In the genomic region with DNA sequence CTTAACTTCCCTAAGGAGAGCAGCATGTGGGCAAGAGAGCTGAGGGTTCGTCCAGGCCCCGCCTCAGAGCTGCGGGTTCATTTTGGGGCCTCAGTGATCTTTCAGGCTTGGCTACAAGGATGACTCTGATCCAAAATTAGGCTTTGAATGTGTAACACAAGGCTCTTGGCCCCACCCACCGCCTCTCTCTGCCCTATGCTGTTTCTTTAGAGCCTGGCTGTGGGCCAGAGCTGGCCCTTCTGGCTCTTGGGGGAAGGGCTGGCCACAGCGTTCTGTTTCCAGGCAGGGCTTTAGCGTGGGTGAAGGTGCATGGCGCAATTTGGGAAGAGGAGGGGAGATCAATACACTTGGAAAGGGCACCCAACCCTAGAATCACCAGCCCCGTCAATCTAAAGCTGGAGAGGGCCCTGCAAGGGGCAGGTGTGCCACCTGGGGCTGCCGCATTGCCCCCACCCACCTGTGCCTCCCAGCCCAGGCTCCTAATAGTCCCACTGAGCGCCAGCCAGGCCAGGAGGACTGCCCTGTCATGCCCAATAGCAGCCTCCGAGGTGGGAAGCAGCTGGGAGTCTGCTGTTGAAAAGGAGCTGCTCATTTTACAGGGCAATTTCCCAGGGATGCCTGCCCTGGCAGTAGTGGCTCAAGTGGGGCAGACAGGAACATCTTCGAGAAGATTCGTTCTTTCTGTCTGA, we compare ENCODE assay signal across 1 cellular context.
TF ChIP-seq lines count a peak whose summit lies in the region.

No MANE protein-coding gene starts in this region.

TF ChIP-seq in HEK293, 187 proteins besides CTCF, POLR2A, EP300 and RAD21 (continued from another document and continues in another):
- TF ChIP-seq, protein P1, sequence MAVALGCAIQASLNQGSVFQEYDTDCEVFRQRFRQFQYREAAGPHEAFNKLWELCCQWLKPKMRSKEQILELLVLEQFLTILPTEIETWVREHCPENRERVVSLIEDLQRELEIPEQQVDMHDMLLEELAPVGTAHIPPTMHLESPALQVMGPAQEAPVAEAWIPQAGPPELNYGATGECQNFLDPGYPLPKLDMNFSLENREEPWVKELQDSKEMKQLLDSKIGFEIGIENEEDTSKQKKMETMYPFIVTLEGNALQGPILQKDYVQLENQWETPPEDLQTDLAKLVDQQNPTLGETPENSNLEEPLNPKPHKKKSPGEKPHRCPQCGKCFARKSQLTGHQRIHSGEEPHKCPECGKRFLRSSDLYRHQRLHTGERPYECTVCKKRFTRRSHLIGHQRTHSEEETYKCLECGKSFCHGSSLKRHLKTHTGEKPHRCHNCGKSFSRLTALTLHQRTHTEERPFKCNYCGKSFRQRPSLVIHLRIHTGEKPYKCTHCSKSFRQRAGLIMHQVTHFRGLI (tag by site-specific recombination; IDR thresholded peaks at IDR 0.05), result no peak
- TF ChIP-seq, protein P2, sequence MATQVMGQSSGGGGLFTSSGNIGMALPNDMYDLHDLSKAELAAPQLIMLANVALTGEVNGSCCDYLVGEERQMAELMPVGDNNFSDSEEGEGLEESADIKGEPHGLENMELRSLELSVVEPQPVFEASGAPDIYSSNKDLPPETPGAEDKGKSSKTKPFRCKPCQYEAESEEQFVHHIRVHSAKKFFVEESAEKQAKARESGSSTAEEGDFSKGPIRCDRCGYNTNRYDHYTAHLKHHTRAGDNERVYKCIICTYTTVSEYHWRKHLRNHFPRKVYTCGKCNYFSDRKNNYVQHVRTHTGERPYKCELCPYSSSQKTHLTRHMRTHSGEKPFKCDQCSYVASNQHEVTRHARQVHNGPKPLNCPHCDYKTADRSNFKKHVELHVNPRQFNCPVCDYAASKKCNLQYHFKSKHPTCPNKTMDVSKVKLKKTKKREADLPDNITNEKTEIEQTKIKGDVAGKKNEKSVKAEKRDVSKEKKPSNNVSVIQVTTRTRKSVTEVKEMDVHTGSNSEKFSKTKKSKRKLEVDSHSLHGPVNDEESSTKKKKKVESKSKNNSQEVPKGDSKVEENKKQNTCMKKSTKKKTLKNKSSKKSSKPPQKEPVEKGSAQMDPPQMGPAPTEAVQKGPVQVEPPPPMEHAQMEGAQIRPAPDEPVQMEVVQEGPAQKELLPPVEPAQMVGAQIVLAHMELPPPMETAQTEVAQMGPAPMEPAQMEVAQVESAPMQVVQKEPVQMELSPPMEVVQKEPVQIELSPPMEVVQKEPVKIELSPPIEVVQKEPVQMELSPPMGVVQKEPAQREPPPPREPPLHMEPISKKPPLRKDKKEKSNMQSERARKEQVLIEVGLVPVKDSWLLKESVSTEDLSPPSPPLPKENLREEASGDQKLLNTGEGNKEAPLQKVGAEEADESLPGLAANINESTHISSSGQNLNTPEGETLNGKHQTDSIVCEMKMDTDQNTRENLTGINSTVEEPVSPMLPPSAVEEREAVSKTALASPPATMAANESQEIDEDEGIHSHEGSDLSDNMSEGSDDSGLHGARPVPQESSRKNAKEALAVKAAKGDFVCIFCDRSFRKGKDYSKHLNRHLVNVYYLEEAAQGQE (tag by site-specific recombination; IDR thresholded peaks at IDR 0.05), result no peak
- no peak for TF ChIP-seq SALL2 (tag by site-specific recombination; IDR thresholded peaks at IDR 0.05; ENCODE audit: borderline replicate concordance)
- TF ChIP-seq, protein P3, sequence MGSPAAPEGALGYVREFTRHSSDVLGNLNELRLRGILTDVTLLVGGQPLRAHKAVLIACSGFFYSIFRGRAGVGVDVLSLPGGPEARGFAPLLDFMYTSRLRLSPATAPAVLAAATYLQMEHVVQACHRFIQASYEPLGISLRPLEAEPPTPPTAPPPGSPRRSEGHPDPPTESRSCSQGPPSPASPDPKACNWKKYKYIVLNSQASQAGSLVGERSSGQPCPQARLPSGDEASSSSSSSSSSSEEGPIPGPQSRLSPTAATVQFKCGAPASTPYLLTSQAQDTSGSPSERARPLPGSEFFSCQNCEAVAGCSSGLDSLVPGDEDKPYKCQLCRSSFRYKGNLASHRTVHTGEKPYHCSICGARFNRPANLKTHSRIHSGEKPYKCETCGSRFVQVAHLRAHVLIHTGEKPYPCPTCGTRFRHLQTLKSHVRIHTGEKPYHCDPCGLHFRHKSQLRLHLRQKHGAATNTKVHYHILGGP (tag by site-specific recombination; IDR thresholded peaks at IDR 0.05), result no peak
- no peak for TF ChIP-seq ZNF292 (tag by site-specific recombination; IDR thresholded peaks at IDR 0.05; ENCODE audit: borderline replicate concordance, low read depth)
- TF ChIP-seq ZNF473 (tag by site-specific recombination; IDR thresholded peaks at IDR 0.05), result no peak
- TF ChIP-seq, protein P4, sequence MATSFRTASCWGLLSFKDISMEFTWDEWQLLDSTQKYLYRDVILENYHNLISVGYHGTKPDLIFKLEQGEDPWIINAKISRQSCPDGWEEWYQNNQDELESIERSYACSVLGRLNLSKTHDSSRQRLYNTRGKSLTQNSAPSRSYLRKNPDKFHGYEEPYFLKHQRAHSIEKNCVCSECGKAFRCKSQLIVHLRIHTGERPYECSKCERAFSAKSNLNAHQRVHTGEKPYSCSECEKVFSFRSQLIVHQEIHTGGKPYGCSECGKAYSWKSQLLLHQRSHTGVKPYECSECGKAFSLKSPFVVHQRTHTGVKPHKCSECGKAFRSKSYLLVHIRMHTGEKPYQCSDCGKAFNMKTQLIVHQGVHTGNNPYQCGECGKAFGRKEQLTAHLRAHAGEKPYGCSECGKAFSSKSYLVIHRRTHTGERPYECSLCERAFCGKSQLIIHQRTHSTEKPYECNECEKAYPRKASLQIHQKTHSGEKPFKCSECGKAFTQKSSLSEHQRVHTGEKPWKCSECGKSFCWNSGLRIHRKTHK (tag by site-specific recombination; IDR thresholded peaks at IDR 0.05), result no peak
- TF ChIP-seq ZSCAN30 (tag by site-specific recombination; IDR thresholded peaks at IDR 0.05), result no peak
- no peak for TF ChIP-seq ZNF596 (tag by site-specific recombination; IDR thresholded peaks at IDR 0.05)
- TF ChIP-seq, protein P5, sequence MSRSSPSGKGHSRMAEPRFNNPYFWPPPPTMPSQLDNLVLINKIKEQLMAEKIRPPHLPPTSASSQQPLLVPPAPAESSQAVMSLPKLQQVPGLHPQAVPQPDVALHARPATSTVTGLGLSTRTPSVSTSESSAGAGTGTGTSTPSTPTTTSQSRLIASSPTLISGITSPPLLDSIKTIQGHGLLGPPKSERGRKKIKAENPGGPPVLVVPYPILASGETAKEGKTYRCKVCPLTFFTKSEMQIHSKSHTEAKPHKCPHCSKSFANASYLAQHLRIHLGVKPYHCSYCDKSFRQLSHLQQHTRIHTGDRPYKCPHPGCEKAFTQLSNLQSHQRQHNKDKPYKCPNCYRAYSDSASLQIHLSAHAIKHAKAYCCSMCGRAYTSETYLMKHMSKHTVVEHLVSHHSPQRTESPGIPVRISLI (tag by site-specific recombination; IDR thresholded peaks at IDR 0.05), result no peak
- TF ChIP-seq, protein P6, sequence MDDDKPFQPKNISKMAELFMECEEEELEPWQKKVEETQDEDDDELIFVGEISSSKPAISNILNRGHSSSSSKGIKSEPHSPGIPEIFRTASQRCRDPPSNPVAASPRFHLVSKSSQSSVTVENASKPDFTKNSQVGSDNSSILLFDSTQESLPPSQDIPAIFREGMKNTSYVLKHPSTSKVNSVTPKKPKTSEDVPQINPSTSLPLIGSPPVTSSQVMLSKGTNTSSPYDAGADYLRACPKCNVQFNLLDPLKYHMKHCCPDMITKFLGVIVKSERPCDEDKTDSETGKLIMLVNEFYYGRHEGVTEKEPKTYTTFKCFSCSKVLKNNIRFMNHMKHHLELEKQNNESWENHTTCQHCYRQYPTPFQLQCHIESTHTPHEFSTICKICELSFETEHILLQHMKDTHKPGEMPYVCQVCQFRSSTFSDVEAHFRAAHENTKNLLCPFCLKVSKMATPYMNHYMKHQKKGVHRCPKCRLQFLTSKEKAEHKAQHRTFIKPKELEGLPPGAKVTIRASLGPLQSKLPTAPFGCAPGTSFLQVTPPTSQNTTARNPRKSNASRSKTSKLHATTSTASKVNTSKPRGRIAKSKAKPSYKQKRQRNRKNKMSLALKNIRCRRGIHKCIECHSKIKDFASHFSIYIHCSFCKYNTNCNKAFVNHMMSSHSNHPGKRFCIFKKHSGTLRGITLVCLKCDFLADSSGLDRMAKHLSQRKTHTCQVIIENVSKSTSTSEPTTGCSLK (tag by site-specific recombination; IDR thresholded peaks at IDR 0.05), result no peak
- TF ChIP-seq ZNF248 (tag by site-specific recombination; IDR thresholded peaks at IDR 0.05), result no peak
- no peak for TF ChIP-seq ZNF121 (tag by site-specific recombination; IDR thresholded peaks at IDR 0.05)
- TF ChIP-seq, protein P7, sequence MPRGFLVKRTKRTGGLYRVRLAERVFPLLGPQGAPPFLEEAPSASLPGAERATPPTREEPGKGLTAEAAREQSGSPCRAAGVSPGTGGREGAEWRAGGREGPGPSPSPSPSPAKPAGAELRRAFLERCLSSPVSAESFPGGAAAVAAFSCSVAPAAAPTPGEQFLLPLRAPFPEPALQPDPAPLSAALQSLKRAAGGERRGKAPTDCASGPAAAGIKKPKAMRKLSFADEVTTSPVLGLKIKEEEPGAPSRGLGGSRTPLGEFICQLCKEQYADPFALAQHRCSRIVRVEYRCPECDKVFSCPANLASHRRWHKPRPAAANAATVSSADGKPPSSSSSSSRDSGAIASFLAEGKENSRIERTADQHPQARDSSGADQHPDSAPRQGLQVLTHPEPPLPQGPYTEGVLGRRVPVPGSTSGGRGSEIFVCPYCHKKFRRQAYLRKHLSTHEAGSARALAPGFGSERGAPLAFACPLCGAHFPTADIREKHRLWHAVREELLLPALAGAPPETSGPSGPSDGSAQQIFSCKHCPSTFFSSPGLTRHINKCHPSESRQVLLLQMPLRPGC (tag by site-specific recombination; IDR thresholded peaks at IDR 0.05), result no peak
- no peak for TF ChIP-seq ZNF621 (tag by site-specific recombination; IDR thresholded peaks at IDR 0.05)
- TF ChIP-seq GLI2 (tag by site-specific recombination; IDR thresholded peaks at IDR 0.05; ENCODE audit: borderline replicate concordance, low read depth), result no peak
- TF ChIP-seq ZNF394 (tag by site-specific recombination; IDR thresholded peaks at IDR 0.05; ENCODE audit: borderline replicate concordance), result no peak
- TF ChIP-seq ZNF670 (tag by site-specific recombination; IDR thresholded peaks at IDR 0.05; ENCODE audit: low read depth), result no peak
- TF ChIP-seq ZNF114 (tag by site-specific recombination; IDR thresholded peaks at IDR 0.05), result no peak
- TF ChIP-seq, protein P8, sequence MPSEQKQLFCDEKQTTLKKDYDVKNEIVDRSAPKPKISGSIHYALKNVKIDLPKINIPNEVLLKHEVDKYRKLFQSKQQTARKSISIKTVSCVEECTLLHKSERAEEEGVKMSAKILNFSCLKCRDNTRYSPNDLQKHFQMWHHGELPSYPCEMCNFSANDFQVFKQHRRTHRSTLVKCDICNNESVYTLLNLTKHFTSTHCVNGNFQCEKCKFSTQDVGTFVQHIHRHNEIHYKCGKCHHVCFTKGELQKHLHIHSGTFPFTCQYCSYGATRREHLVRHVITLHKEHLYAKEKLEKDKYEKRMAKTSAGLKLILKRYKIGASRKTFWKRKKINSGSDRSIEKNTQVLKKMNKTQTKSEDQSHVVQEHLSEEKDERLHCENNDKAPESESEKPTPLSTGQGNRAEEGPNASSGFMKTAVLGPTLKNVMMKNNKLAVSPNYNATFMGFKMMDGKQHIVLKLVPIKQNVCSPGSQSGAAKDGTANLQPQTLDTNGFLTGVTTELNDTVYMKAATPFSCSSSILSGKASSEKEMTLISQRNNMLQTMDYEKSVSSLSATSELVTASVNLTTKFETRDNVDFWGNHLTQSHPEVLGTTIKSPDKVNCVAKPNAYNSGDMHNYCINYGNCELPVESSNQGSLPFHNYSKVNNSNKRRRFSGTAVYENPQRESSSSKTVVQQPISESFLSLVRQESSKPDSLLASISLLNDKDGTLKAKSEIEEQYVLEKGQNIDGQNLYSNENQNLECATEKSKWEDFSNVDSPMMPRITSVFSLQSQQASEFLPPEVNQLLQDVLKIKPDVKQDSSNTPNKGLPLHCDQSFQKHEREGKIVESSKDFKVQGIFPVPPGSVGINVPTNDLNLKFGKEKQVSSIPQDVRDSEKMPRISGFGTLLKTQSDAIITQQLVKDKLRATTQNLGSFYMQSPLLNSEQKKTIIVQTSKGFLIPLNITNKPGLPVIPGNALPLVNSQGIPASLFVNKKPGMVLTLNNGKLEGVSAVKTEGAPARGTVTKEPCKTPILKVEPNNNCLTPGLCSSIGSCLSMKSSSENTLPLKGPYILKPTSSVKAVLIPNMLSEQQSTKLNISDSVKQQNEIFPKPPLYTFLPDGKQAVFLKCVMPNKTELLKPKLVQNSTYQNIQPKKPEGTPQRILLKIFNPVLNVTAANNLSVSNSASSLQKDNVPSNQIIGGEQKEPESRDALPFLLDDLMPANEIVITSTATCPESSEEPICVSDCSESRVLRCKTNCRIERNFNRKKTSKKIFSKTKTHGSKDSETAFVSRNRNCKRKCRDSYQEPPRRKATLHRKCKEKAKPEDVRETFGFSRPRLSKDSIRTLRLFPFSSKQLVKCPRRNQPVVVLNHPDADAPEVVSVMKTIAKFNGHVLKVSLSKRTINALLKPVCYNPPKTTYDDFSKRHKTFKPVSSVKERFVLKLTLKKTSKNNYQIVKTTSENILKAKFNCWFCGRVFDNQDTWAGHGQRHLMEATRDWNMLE (tag by site-specific recombination; conservative IDR thresholded peaks at IDR 0.05; ENCODE audit: low read depth), result 0 out of 2 replicates have a peak, but pooled peaks have one; percentile 13
- no peak for TF ChIP-seq ZNF514 (tag by site-specific recombination; IDR thresholded peaks at IDR 0.05)
- TF ChIP-seq, protein P9, sequence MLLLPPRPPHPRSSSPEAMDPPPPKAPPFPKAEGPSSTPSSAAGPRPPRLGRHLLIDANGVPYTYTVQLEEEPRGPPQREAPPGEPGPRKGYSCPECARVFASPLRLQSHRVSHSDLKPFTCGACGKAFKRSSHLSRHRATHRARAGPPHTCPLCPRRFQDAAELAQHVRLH (tag by site-specific recombination; IDR thresholded peaks at IDR 0.05), result no peak
- TF ChIP-seq, protein P10, sequence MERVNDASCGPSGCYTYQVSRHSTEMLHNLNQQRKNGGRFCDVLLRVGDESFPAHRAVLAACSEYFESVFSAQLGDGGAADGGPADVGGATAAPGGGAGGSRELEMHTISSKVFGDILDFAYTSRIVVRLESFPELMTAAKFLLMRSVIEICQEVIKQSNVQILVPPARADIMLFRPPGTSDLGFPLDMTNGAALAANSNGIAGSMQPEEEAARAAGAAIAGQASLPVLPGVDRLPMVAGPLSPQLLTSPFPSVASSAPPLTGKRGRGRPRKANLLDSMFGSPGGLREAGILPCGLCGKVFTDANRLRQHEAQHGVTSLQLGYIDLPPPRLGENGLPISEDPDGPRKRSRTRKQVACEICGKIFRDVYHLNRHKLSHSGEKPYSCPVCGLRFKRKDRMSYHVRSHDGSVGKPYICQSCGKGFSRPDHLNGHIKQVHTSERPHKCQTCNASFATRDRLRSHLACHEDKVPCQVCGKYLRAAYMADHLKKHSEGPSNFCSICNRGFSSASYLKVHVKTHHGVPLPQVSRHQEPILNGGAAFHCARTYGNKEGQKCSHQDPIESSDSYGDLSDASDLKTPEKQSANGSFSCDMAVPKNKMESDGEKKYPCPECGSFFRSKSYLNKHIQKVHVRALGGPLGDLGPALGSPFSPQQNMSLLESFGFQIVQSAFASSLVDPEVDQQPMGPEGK (tag by site-specific recombination; IDR thresholded peaks at IDR 0.05), result peak; percentile 34; the same call in 1 of the 2 replicates
- TF ChIP-seq, protein P11, sequence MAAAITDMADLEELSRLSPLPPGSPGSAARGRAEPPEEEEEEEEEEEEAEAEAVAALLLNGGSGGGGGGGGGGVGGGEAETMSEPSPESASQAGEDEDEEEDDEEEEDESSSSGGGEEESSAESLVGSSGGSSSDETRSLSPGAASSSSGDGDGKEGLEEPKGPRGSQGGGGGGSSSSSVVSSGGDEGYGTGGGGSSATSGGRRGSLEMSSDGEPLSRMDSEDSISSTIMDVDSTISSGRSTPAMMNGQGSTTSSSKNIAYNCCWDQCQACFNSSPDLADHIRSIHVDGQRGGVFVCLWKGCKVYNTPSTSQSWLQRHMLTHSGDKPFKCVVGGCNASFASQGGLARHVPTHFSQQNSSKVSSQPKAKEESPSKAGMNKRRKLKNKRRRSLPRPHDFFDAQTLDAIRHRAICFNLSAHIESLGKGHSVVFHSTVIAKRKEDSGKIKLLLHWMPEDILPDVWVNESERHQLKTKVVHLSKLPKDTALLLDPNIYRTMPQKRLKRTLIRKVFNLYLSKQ (tag by site-specific recombination; IDR thresholded peaks at IDR 0.05; ENCODE audit: borderline replicate concordance), result no peak
- no peak for TF ChIP-seq ZNF76 (tag by site-specific recombination; IDR thresholded peaks at IDR 0.05; ENCODE audit: borderline replicate concordance, low read depth)
- TF ChIP-seq ZNF311 (tag by site-specific recombination; IDR thresholded peaks at IDR 0.05; ENCODE audit: borderline replicate concordance), result no peak
